Comparison of ENCODE assay signal across 11 cellular contexts in the genomic region with DNA sequence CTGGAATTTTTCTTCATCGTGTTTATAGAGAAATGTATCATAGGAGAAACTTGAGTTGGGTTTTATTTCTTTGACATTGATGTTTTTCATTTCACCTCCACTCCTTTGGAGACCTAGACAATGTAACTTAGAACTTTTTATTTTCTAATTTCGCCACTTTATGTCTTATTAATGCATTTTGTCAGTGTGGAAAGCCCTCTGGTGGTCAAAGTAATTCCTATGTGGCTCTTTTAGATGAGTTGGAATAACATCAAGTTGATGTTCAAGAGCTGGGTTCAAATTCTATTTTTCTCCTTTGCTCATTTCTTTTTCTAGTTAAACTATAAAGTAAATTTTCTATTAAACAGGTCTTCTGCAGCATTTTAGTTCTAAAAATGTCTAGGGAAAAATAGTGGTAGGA.
A peak's percentile ranks its signal among the peaks of the same experiment; 100 is the strongest.
DNase-seq lines count a peak whose midpoint lies in the region; ATAC-seq, FAIRE-seq and TF ChIP-seq lines count a peak whose summit lies in the region.
"Had no signal": no experiment of that assay in that cellular context is flagged by ENCODE, and none has a peak within 500 bp of the region (broad histone marks: within the 10 kb centered on the region; RNA-seq: fewer than 3 reads in every experiment).

No MANE protein-coding gene starts in this region.

- no peaks in the 10 kb centered on the region for H3K36me3 Mint-ChIP-seq in neural progenitor cell
- no peaks in the 10 kb centered on the region for H3K36me3 Mint-ChIP-seq in stimulated activated effector memory CD8-positive, alpha-beta T cell treated with anti-CD3 and anti-CD28 coated beads, Interleukin-12 subunit alpha, Interleukin-12 subunit beta, amount 100 ng/mL, for 72 hours

- H3K79me2 ChIP-seq in Loucy (ENCODE audit: insufficient read depth, low read length) (no peaks in the 10 kb centered on the region), H1 (ENCODE audit: control insufficient read depth in 1 of 2, insufficient read depth in 2 of 2, low read length in 2 of 2) (no peaks in the 10 kb centered on the region), neural progenitor cell (ENCODE audit: low read depth) (no peaks in the 10 kb centered on the region)

- CTCF ChIA-PET in BJ (lab: Yijun Ruan, JAX) (interaction anchor here (1.2 to 1.8 kb wide), 3 partner anchors 11 to 511 kb away, joined by 4 to 9 read pairs (median 8); a partner anchor contains a TSS), H1 (lab: Charles Lee; ENCODE audit: partially characterized antibody) (interaction anchor here (0.7 to 3.0 kb wide), 4 partner anchors 10 to 328 kb away, joined by 4 to 14 read pairs (median 5); no protein-coding TSS in a partner anchor)

- H3K9me3 Mint-ChIP-seq in neural progenitor cell, result no peaks in the 10 kb centered on the region
- H3K9me3 Mint-ChIP-seq in stimulated activated effector memory CD8-positive, alpha-beta T cell treated with anti-CD3 and anti-CD28 coated beads, Interleukin-12 subunit alpha, Interleukin-12 subunit beta, amount 100 ng/mL, for 72 hours, result peaks cover 3% of the 10 kb centered on the region
- H3K9me3 Mint-ChIP-seq: activated naive CD8-positive, alpha-beta T cell treated with anti-CD3 and anti-CD28 coated beads, Interleukin-2, amount 50 U/mL, for 24 hours had no signal

- no peak overlapping the region for H3K14ac ChIP-seq in H1 (ENCODE audit: insufficient read length)

- peaks cover 14% of the 10 kb centered on the region for H3K4me1 Mint-ChIP-seq in neural progenitor cell
- no peaks in the 10 kb centered on the region for H3K4me1 Mint-ChIP-seq in stimulated activated effector memory CD8-positive, alpha-beta T cell treated with anti-CD3 and anti-CD28 coated beads, Interleukin-12 subunit alpha, Interleukin-12 subunit beta, amount 100 ng/mL, for 72 hours
- H3K4me1 Mint-ChIP-seq: activated naive CD8-positive, alpha-beta T cell treated with anti-CD3 and anti-CD28 coated beads, Interleukin-2, amount 50 U/mL, for 24 hours had no signal

- H2BK20ac ChIP-seq in H1 (ENCODE audit: low read length), result no peak overlapping the region

- no peak overlapping the region for H3K18ac ChIP-seq in H1 (ENCODE audit: extremely low read depth, low read length)

- TF ChIP-seq CTCF in BJ (IDR thresholded peaks at IDR 0.05; ENCODE audit: insufficient read depth, low read depth, low read length), result peak; percentile 48
- TF ChIP-seq CTCF in Loucy (conservative IDR thresholded peaks at IDR 0.05; ENCODE audit: low read length), result peak; percentile 72
- peak in 1 of 3 experiments; percentile 23; a peak in 1 of 4 replicates for TF ChIP-seq CTCF in H1 (IDR thresholded peaks at IDR 0.05; ENCODE audit: control extremely low read depth in 1 of 3, insufficient read depth in 1 of 3, low read depth in 1 of 3, low read length in 3 of 3)
- TF ChIP-seq CTCF in neural progenitor cell (IDR thresholded peaks at IDR 0.05), result peak; percentile 42

- H3K27ac ChIP-seq in H1 (ENCODE audit: low read depth, low read length) (no peak overlapping the region), neural progenitor cell (no peak overlapping the region)
- H3K27ac ChIP-seq: SK-N-MC had no signal

- H2AK5ac ChIP-seq in H1 (ENCODE audit: low read depth, low read length), result no peak overlapping the region

- H3K4me3 ChIP-seq in BJ (ENCODE audit: low read depth, low read length) (no peak overlapping the region), Loucy (ENCODE audit: low read length, poor library complexity, severe bottlenecking) (no peak overlapping the region), H1 (ENCODE audit: extremely low read depth in 1 of 4, insufficient read depth in 2 of 4, low read depth in 3 of 4, low read length in 4 of 4) (no peak overlapping the region), neural progenitor cell (no peak overlapping the region), MG63 (no peak overlapping the region)
- H3K4me3 ChIP-seq: SK-N-MC had no signal

- H3K23me2 ChIP-seq in H1 (ENCODE audit: low read depth, low read length), result no peaks in the 10 kb centered on the region; the same call in 1 of the 2 replicates

- FAIRE-seq in H1 (lab: Jason Lieb, UNC), result no peak

- H3K4me2 ChIP-seq in Loucy (ENCODE audit: low read depth, low read length, poor library complexity, severe bottlenecking) (no peak overlapping the region), H1 (ENCODE audit: insufficient read depth in 1 of 2, low read depth in 2 of 2, low read length in 2 of 2) (no peak overlapping the region), neural progenitor cell (no peak overlapping the region)

- TF ChIP-seq RAD21 in H1 (IDR thresholded peaks at IDR 0.05 in 1 of 2, conservative IDR thresholded peaks at IDR 0.05 in 1 of 2; ENCODE audit: low read depth in 2 of 2, low read length in 2 of 2), result peak; percentile 40 to 46

- 82% methylated on average over 2 of the region's 2 CpGs; no CpG with 5 or more reads in 1 of the 2 experiments for WGBS in H1 (ENCODE audit: extremely low coverage in 1 of 2, insufficient coverage in 1 of 2, insufficient read length in 1 of 2, insufficient replicate concordance in 2 of 2, low coverage in 1 of 2, low lambda C conversion rate in 2 of 2, missing lambda C conversion rate in 1 of 2), 2 experiments

- H3K56ac ChIP-seq in H1 (replicated peaks; ENCODE audit: insufficient read length, low read depth, low read length), result no peak overlapping the region

- H2AFZ ChIP-seq in Loucy (ENCODE audit: low read length) (no peak overlapping the region), H1 (ENCODE audit: low read length) (no peak overlapping the region), neural progenitor cell (replicated peaks) (no peak overlapping the region)

- H3K4ac ChIP-seq in H1 (replicated peaks; ENCODE audit: insufficient read length, low read depth, low read length), result no peak overlapping the region

- peaks cover 4% of the 10 kb centered on the region for H3K27me3 Mint-ChIP-seq in neural progenitor cell (ENCODE audit: insufficient read depth, low read depth)
- H3K27me3 Mint-ChIP-seq: activated naive CD8-positive, alpha-beta T cell treated with anti-CD3 and anti-CD28 coated beads, Interleukin-2, amount 50 U/mL, for 24 hours had no signal

- no peak overlapping the region for H2BK5ac ChIP-seq in H1 (ENCODE audit: low read depth, low read length)

- POLR2A ChIA-PET in BJ (lab: Charles Lee), result no interaction called here
- POLR2A ChIA-PET in H1 (lab: Charles Lee; ENCODE audit: partially characterized antibody), result no interaction called here

- no peak overlapping the region for H3K9ac ChIP-seq in Loucy (ENCODE audit: low read depth, low read length, poor library complexity, severe bottlenecking)
- H3K9ac ChIP-seq in H1 (replicated peaks in 1 of 4; ENCODE audit: extremely low read depth in 1 of 4, low read depth in 3 of 4, low read length in 3 of 4), result no peak overlapping the region
- no peak overlapping the region for H3K9ac ChIP-seq in neural progenitor cell

- TF ChIP-seq EP300 in H1 (IDR thresholded peaks at IDR 0.05; ENCODE audit: borderline replicate concordance in 1 of 2, low read depth in 2 of 2, low read length in 2 of 2), result no peak

- H2BK12ac ChIP-seq in H1 (ENCODE audit: low read depth, low read length), result no peak overlapping the region

- H4K5ac ChIP-seq in H1 (ENCODE audit: insufficient read length, low read depth, low read length), result no peak overlapping the region

- no peak overlapping the region for H3K4me3 Mint-ChIP-seq in neural progenitor cell
- no peak overlapping the region for H3K4me3 Mint-ChIP-seq in stimulated activated effector memory CD8-positive, alpha-beta T cell treated with anti-CD3 and anti-CD28 coated beads, Interleukin-12 subunit alpha, Interleukin-12 subunit beta, amount 100 ng/mL, for 72 hours
- H3K4me3 Mint-ChIP-seq: activated naive CD8-positive, alpha-beta T cell treated with anti-CD3 and anti-CD28 coated beads, Interleukin-2, amount 50 U/mL, for 24 hours had no signal

- no peak overlapping the region for H2BK15ac ChIP-seq in H1 (ENCODE audit: low read length)

- TF ChIP-seq POLR2A in H1 (IDR thresholded peaks at IDR 0.05; ENCODE audit: control extremely low read depth in 1 of 2, low read depth in 2 of 2, low read length in 2 of 2), result no peak

- H3K23ac ChIP-seq in H1 (ENCODE audit: insufficient read length), result no peak overlapping the region

- ATAC-seq in stimulated activated effector memory CD8-positive, alpha-beta T cell treated with anti-CD3 and anti-CD28 coated beads, Interleukin-12 subunit alpha, Interleukin-12 subunit beta, amount 100 ng/mL, for 72 hours, result no peak
- ATAC-seq in GM19328 (IDR thresholded peaks at IDR 0.05; ENCODE audit: unreplicated experiment), result no peak
- ATAC-seq: activated naive CD8-positive, alpha-beta T cell treated with anti-CD3 and anti-CD28 coated beads, Interleukin-2, amount 50 U/mL, for 24 hours had no signal

- H3K9me3 ChIP-seq in Loucy (ENCODE audit: insufficient read depth, low read depth, low read length) (no peaks in the 10 kb centered on the region), H1 (ENCODE audit: insufficient read depth in 2 of 2, low read depth in 1 of 2, low read length in 1 of 2) (no peaks in the 10 kb centered on the region), neural progenitor cell (ENCODE audit: low read depth) (no peaks in the 10 kb centered on the region), MG63 (no peaks in the 10 kb centered on the region)

- no peaks in the 10 kb centered on the region for H3K36me3 ChIP-seq in BJ (ENCODE audit: control insufficient read depth, insufficient read depth, low read length)
- H3K36me3 ChIP-seq in Loucy (ENCODE audit: insufficient read depth, low read length), result no peaks in the 10 kb centered on the region
- H3K36me3 ChIP-seq in H1 (ENCODE audit: control insufficient read depth in 2 of 4, insufficient read depth in 4 of 4, low read length in 3 of 4), result no peaks in the 10 kb centered on the region
- H3K36me3 ChIP-seq in neural progenitor cell, result no peaks in the 10 kb centered on the region
- no peaks in the 10 kb centered on the region for H3K36me3 ChIP-seq in MG63

- no peaks in the 10 kb centered on the region for H3K9me2 ChIP-seq in Loucy (replicated peaks; ENCODE audit: low read depth, low read length)

- H3K27ac Mint-ChIP-seq in neural progenitor cell, result no peak overlapping the region
- H3K27ac Mint-ChIP-seq in stimulated activated effector memory CD8-positive, alpha-beta T cell treated with anti-CD3 and anti-CD28 coated beads, Interleukin-12 subunit alpha, Interleukin-12 subunit beta, amount 100 ng/mL, for 72 hours, result no peak overlapping the region
- H3K27ac Mint-ChIP-seq: activated naive CD8-positive, alpha-beta T cell treated with anti-CD3 and anti-CD28 coated beads, Interleukin-2, amount 50 U/mL, for 24 hours had no signal

- H2BK120ac ChIP-seq in H1 (replicated peaks; ENCODE audit: low read depth, low read length), result no peak overlapping the region

- H3K27me3 ChIP-seq in BJ (ENCODE audit: control insufficient read depth, insufficient read depth, low read length) (no peaks in the 10 kb centered on the region), Loucy (ENCODE audit: insufficient read depth, low read length, poor library complexity, severe bottlenecking) (no peaks in the 10 kb centered on the region), H1 (replicated peaks in 1 of 4; ENCODE audit: control insufficient read depth in 3 of 4, extremely low read depth in 1 of 4, insufficient read depth in 3 of 4, low read length in 3 of 4) (no peaks in the 10 kb centered on the region), neural progenitor cell (no peaks in the 10 kb centered on the region), MG63 (no peaks in the 10 kb centered on the region)

- H3F3A ChIP-seq in Loucy (ENCODE audit: low read depth) (no peaks in the 10 kb centered on the region), neural progenitor cell (ENCODE audit: low read depth) (no peaks in the 10 kb centered on the region)

- DNase-seq in BJ (ENCODE audit: low read depth), result no peak
- no peak for DNase-seq in H1 (ENCODE audit: low read depth in 1 of 2, low spot score in 2 of 2)
- no peak for DNase-seq in neural progenitor cell (ENCODE audit: low spot score)
- no peak for DNase-seq in NCI-H187 treated with DMSO at 0.1 percent for 48 hours (lab: John Stamatoyannopoulos, UW)
- DNase-seq in MG63, result no peak
- no peak for DNase-seq in stimulated activated effector memory CD8-positive, alpha-beta T cell treated with anti-CD3 and anti-CD28 coated beads, Interleukin-12 subunit alpha, Interleukin-12 subunit beta, amount 100 ng/mL, for 72 hours (ENCODE audit: low spot score in 2 of 2)
- DNase-seq: activated naive CD8-positive, alpha-beta T cell treated with anti-CD3 and anti-CD28 coated beads, Interleukin-2, amount 50 U/mL, for 24 hours; stimulated activated naive CD4-positive, alpha-beta T cell treated with Interleukin-2 at 50 U/mL for 16 hours had no signal

- no peak overlapping the region for H4K91ac ChIP-seq in H1 (replicated peaks; ENCODE audit: insufficient read length, low read length)

- no peaks in the 10 kb centered on the region for H4K20me1 ChIP-seq in Loucy (ENCODE audit: insufficient read depth, low read length, poor library complexity, severe bottlenecking)
- H4K20me1 ChIP-seq in H1 (replicated peaks in 1 of 2; ENCODE audit: control insufficient read depth in 1 of 2, insufficient read depth in 2 of 2, low read length in 2 of 2), result no peaks in the 10 kb centered on the region
- no peaks in the 10 kb centered on the region for H4K20me1 ChIP-seq in neural progenitor cell (ENCODE audit: low read depth)

- H4K8ac ChIP-seq in H1 (ENCODE audit: extremely low read depth, insufficient read depth, low read length), result no peak overlapping the region

- H3K4me1 ChIP-seq in Loucy (ENCODE audit: insufficient read depth, low read length, poor library complexity, severe bottlenecking), result peaks cover 8% of the 10 kb centered on the region
- no peaks in the 10 kb centered on the region for H3K4me1 ChIP-seq in H1 (replicated peaks in 1 of 4; ENCODE audit: control insufficient read depth in 3 of 4, insufficient read depth in 4 of 4, low read length in 3 of 4)
- peaks cover 3% of the 10 kb centered on the region for H3K4me1 ChIP-seq in neural progenitor cell

- H3K79me1 ChIP-seq in H1 (ENCODE audit: low read depth, low read length), result no peaks in the 10 kb centered on the region
